ENCODE assay signal across 9 cellular contexts in genomic region chr17:44220211-44221071, GRCh38. TPM values are rescaled to one million over a fixed set of nuclear protein-coding genes. Genes with fewer than 3 reads are reported as not detected.
DNase-seq lines count a peak whose midpoint lies in the region; ATAC-seq and TF ChIP-seq lines count a peak whose summit lies in the region.
"Had no signal": no experiment of that assay in that cellular context is flagged by ENCODE, and none has a peak within 500 bp of the region (broad histone marks: within the 10 kb centered on the region; RNA-seq: fewer than 3 reads in every experiment).

No MANE protein-coding gene starts in this region.

- peak; percentile 5 for ATAC-seq in HG02678 (IDR thresholded peaks at IDR 0.05; ENCODE audit: unreplicated experiment)
- ATAC-seq in heart right ventricle = peak; percentile 12 to 30 (median 24)
- ATAC-seq in HG03135 (IDR thresholded peaks at IDR 0.05; ENCODE audit: unreplicated experiment) = no peak

- peak overlapping the region; percentile 40 for H3K27ac ChIP-seq in adipose tissue (ENCODE audit: low read depth, low read length)
- H3K27ac ChIP-seq in heart right ventricle = peak overlapping the region; percentile 98 to 100 (median 100)

- peaks cover 11 to 56% (median 49%) of the 10 kb centered on the region in 9 donors for H3K4me1 ChIP-seq in heart right ventricle

- peak overlapping the region; percentile 80 to 98 (median 92) for H3K4me3 ChIP-seq in heart right ventricle

- no peaks in the 10 kb centered on the region for H3K9me3 ChIP-seq in heart right ventricle

- WGBS in adipose tissue, 3 donors = 0 to 1% (median 0%) methylated on average over 80 to 109 of the region's 109 CpGs
- WGBS in heart right ventricle, 2 donors = 0 to 1% methylated on average over 91 to 108 of the region's 109 CpGs

- intact Hi-C loops in heart right ventricle (cut with DNase I) (loop anchor here in 5 of 10 donors (1.0 to 10.0 kb wide), 5 partner anchors 54 to 104 kb away; partner anchors contain the start of gene SLC25A39 (in 3 of the 5)), posterior vena cava (cut with DNase I) (no loop called here)

- TF ChIP-seq CTCF in heart right ventricle (IDR thresholded peaks at IDR 0.05) = no peak

- peak; percentile 85 for DNase-seq in DMS53 (lab: John Stamatoyannopoulos, UW)
- DNase-seq in heart right ventricle = peak; percentile 43 to 64
- DNase-seq in posterior vena cava (ENCODE audit: low spot score) = peak; percentile 86
- DNase-seq in NCI-H1436 (lab: John Stamatoyannopoulos, UW) = no peak

- H3K36me3 ChIP-seq in heart right ventricle = peaks cover 0 to 20% (median 13%) of the 10 kb centered on the region in 9 donors

- H3K27me3 ChIP-seq in heart right ventricle = no peaks in the 10 kb centered on the region

- TF ChIP-seq POLR2A in Raji (IDR thresholded peaks at IDR 0.05; ENCODE audit: insufficient read depth, low read depth, low read length) = peak; percentile 37; the same call in 1 of the 2 replicates

RNA-seq across cellular contexts. Expression of gene UBTF, which starts 1.0 kb away (rescaled TPM):
- polyA plus RNA-seq in adipose tissue (10 to 100 TPM; 28.2 to 40.9 (median 35.3) TPM), heart right ventricle (10 to 100 TPM; 30.8 to 34.4 TPM)
- total RNA-seq in heart right ventricle (10 to 100 TPM; 35.9 to 56.3 (median 42.5) TPM), posterior vena cava (10 to 100 TPM; 42.6 to 59.7 TPM)

RNA-seq across cellular contexts. Expression of gene ATXN7L3, which starts 20.8 kb away (rescaled TPM):
- 10 to 100 TPM; 14.5 to 34.8 (median 28.1) TPM for polyA plus RNA-seq in adipose tissue
- total RNA-seq in heart right ventricle = 10 to 100 TPM; 23.7 to 40.6 (median 32.4) TPM
- polyA plus RNA-seq in heart right ventricle = 10 to 100 TPM; 29.0 to 29.8 TPM
- 10 to 100 TPM; 49.2 to 61.9 TPM for total RNA-seq in posterior vena cava

RNA-seq across cellular contexts. Expression of gene TMUB2, which starts 33.7 kb away (rescaled TPM):
- polyA plus RNA-seq in adipose tissue = 10 to 100 TPM; 20.7 to 33.5 (median 28.7) TPM
- total RNA-seq in heart right ventricle = 10 to 100 TPM; 16.3 to 28.3 (median 19.6) TPM
- 10 to 100 TPM; 27.8 to 37.2 TPM for polyA plus RNA-seq in heart right ventricle
- 10 to 100 TPM; 26.3 to 31.2 TPM for total RNA-seq in posterior vena cava

RNA-seq across cellular contexts. Expression of gene SLC4A1, which starts 47.5 kb away (rescaled TPM):
- polyA plus RNA-seq in adipose tissue = under 1 TPM in 1 of 3 donors, not detected in 2; 0.10 TPM
- total RNA-seq in heart right ventricle = 1 to 10 TPM in 2 of 10 donors, under 1 TPM in 8; 0.11 to 2.4 (median 0.53) TPM
- under 1 TPM in 1 of 2 donors, not detected in 1; 0.06 TPM for polyA plus RNA-seq in heart right ventricle
- 1 to 10 TPM; 1.5 to 4.2 TPM for total RNA-seq in posterior vena cava
- total RNA-seq: activated CD8-positive, alpha-beta memory T cell treated with anti-CD3 and anti-CD28 coated beads for 36 hours had no signal

RNA-seq across cellular contexts. Expression of gene ASB16, which starts 49.9 kb away (rescaled TPM):
- polyA plus RNA-seq in adipose tissue (under 1 TPM in 2 of 3 donors, not detected in 1; 0.13 to 0.92 TPM), heart right ventricle (1 to 10 TPM in 1 of 2 donors, under 1 TPM in 1; 0.64 to 6.5 TPM)
- total RNA-seq in heart right ventricle (10 to 100 TPM; 12.4 to 16.4 (median 13.6) TPM), posterior vena cava (1 to 10 TPM in 1 of 2 donors, under 1 TPM in 1; 0.19 to 1.5 TPM)
